Comparison of ENCODE assay signal across 19 cellular contexts in the genomic region with DNA sequence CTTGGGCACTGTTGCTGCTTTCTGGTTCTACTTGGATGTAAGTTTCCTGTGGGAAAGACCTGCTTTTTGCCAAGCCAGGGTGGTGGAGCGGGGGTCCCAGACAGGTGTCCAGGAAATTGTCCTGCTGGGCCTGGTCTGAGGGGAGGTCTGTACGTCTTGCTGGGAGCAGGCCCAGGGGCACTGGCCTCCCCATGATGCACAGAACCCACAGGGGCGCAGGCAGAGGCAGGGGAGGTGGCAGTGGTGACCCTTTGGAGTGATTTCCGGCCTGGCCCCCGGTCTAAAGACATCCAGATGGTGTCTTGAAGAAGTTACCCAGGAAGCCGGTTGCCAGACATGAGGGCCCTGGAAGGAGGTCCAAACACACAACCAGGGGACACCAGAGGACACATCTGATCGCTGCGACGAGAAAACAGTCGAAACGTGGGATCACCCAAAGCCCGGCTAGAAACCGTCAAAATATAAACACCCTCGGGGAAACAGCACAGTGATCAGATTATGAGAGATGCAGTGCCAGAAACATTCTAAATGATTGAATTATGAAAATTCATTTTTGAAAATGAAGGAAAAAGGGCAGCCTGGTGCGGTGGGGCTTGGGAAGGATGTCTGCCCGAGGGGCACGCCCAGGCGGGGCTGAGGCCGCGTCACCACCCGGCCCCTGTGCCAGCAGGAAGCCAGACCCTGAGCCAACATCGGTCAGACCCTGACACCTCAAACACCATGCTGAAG. TPM values are rescaled to one million over a fixed set of nuclear protein-coding genes. Genes with fewer than 3 reads are reported as not detected.
DNase-seq lines count a peak whose midpoint lies in the region; ATAC-seq and TF ChIP-seq lines count a peak whose summit lies in the region.
"Had no signal": no experiment of that assay in that cellular context is flagged by ENCODE, and none has a peak within 500 bp of the region (broad histone marks: within the 10 kb centered on the region; RNA-seq: fewer than 3 reads in every experiment).

No MANE protein-coding gene starts in this region.

- no peak overlapping the region for H3K4me2 ChIP-seq in IMR-90 (ENCODE audit: low read depth, low read length)
- H3K4me2 ChIP-seq in osteoblast (ENCODE audit: insufficient read depth, low read length) = no peak overlapping the region

- DNase-seq in AG20443 (ENCODE audit: low spot score) (peak; percentile 33), IMR-90 (no peak), left lobe of liver (ENCODE audit: low spot score) (peak; percentile 38), osteoblast (ENCODE audit: insufficient read length, low spot score, missing footprints) (peak; percentile 71), foreskin keratinocyte (no peak), Right ventricle myocardium superior (no peak)
- DNase-seq in stimulated activated naive B cell treated with anti-CD40 and anti-IgM and Interleukin-4, amounts not matched to agents 10 μg/mL and 1 μg/mL and 100 μg/mL, for 72 hours = no peak
- DNase-seq in stimulated activated naive CD8-positive, alpha-beta T cell treated with anti-CD3 and anti-CD28 coated beads, Interleukin-15, Interleukin-2, amounts not matched to agents 100 U/mL and 50 U/mL, for 24 hours = no peak
- DNase-seq: C1 segment of cervical spinal cord, DMS 273 treated with DMSO at 0.1 percent for 48 hours, GDM1, NCI-H1048, NCI-H1436 treated with DMSO at 0.1 percent for 48 hours, NCI-H2081 treated with DMSO at 0.1 percent for 48 hours, NCI-H510A treated with DMSO at 0.1 percent for 48 hours, NCI-H82, PC-3 had no signal

- H3K18ac ChIP-seq in IMR-90 (ENCODE audit: low read depth, low read length) = no peak overlapping the region

- TF ChIP-seq POLR2A in IMR-90 (IDR thresholded peaks at IDR 0.05; ENCODE audit: low read depth, low read length) = no peak

- H2AFZ ChIP-seq in IMR-90 (replicated peaks; ENCODE audit: low read length, poor library complexity) (peak overlapping the region; percentile 10), osteoblast (ENCODE audit: low read length) (no peak overlapping the region)

- peaks cover 22 to 25% of the 10 kb centered on the region in 2 donors for H3K27me3 Mint-ChIP-seq in stimulated activated naive B cell treated with anti-CD40 and anti-IgM and Interleukin-4, amounts not matched to agents 10 μg/mL and 1 μg/mL and 100 μg/mL, for 72 hours

- H4K5ac ChIP-seq in IMR-90 (ENCODE audit: low read depth, low read length) = no peak overlapping the region

- no peak overlapping the region for H3K27ac ChIP-seq in IMR-90 (ENCODE audit: insufficient read depth, low read length)
- no peak overlapping the region for H3K27ac ChIP-seq in osteoblast (ENCODE audit: low read depth, low read length)
- no peak overlapping the region for H3K27ac ChIP-seq in foreskin keratinocyte
- H3K27ac ChIP-seq: RWPE1 had no signal

- H2AK5ac ChIP-seq in IMR-90 (ENCODE audit: low read depth, low read length) = 0 out of 2 replicates have a peak overlapping the region, but pooled peaks have one; percentile 2

- TF ChIP-seq RAD21 in IMR-90 (IDR thresholded peaks at IDR 0.05; ENCODE audit: low read length) = no peak

- no peaks in the 10 kb centered on the region for H3K36me3 Mint-ChIP-seq in stimulated activated naive B cell treated with anti-CD40 and anti-IgM and Interleukin-4, amounts not matched to agents 10 μg/mL and 1 μg/mL and 100 μg/mL, for 72 hours

- H2BK5ac ChIP-seq in IMR-90 (ENCODE audit: low read depth, low read length, poor library complexity, severe bottlenecking) = no peak overlapping the region

- H3K9me3 Mint-ChIP-seq in stimulated activated naive B cell treated with anti-CD40 and anti-IgM and Interleukin-4, amounts not matched to agents 10 μg/mL and 1 μg/mL and 100 μg/mL, for 72 hours = no peaks in the 10 kb centered on the region

- dilution Hi-C loops in IMR-90 (cut with HindIII; ENCODE audit: low sequenced_read_pairs, unreplicated experiment) = no loop called here

- no peak overlapping the region for H2BK15ac ChIP-seq in IMR-90 (ENCODE audit: low read depth, low read length)

- H3K56ac ChIP-seq in IMR-90 (ENCODE audit: extremely low read depth, insufficient read depth, low read length) = no peak overlapping the region

- H3K9me3 ChIP-seq in IMR-90 (ENCODE audit: control insufficient read depth, insufficient read depth, low read length) = no peaks in the 10 kb centered on the region
- H3K9me3 ChIP-seq in osteoblast (ENCODE audit: low read depth, low read length) = no peaks in the 10 kb centered on the region

- no peaks in the 10 kb centered on the region for H3K79me2 ChIP-seq in osteoblast (ENCODE audit: insufficient read depth, low read length)

- no peak overlapping the region for H2AK9ac ChIP-seq in IMR-90 (replicated peaks; ENCODE audit: low read depth, low read length, poor library complexity)

- H3K4me3 ChIP-seq in IMR-90 (ENCODE audit: insufficient read depth, low read depth, low read length) (no peak overlapping the region), osteoblast (ENCODE audit: insufficient read depth, low read length) (no peak overlapping the region)

- H3K27me3 ChIP-seq in IMR-90 (ENCODE audit: control insufficient read depth, insufficient read depth, low read length) (peaks cover 13% of the 10 kb centered on the region), osteoblast (ENCODE audit: insufficient read depth, low read length) (peaks cover 13% of the 10 kb centered on the region), foreskin keratinocyte (peaks cover 41% of the 10 kb centered on the region)

- in situ Hi-C loops in IMR-90 (cut with MboI; ENCODE audit: low sequenced_read_pairs) = no loop called here

- no peak overlapping the region for H4K8ac ChIP-seq in IMR-90 (ENCODE audit: low read depth in 2 of 2, low read length in 2 of 2)

- no peak overlapping the region for H3K23ac ChIP-seq in IMR-90 (ENCODE audit: low read depth, low read length)

- H3K4ac ChIP-seq in IMR-90 (ENCODE audit: low read depth, low read length) = no peak overlapping the region

- BruUV-seq in IMR-90 (replicated peaks; lab: Mats Ljungman, UMichigan) = no TSS peak

- no peak overlapping the region for H3K27ac Mint-ChIP-seq in stimulated activated naive B cell treated with anti-CD40 and anti-IgM and Interleukin-4, amounts not matched to agents 10 μg/mL and 1 μg/mL and 100 μg/mL, for 72 hours

- H3K4me1 ChIP-seq in IMR-90 (ENCODE audit: control insufficient read depth, insufficient read depth, low read length) (peaks cover 2% of the 10 kb centered on the region; the same call in 1 of the 2 replicates), osteoblast (ENCODE audit: insufficient read depth, low read length) (no peaks in the 10 kb centered on the region), foreskin keratinocyte (no peaks in the 10 kb centered on the region)

- no peak overlapping the region for H3K14ac ChIP-seq in IMR-90 (replicated peaks; ENCODE audit: low read depth, low read length)

- intact Hi-C loops in IMR-90 (cut with micrococcal nuclease) = no loop called here
- intact Hi-C loops in Right ventricle myocardium superior (cut with DNase I) = no loop called here

- H3K9me1 ChIP-seq in IMR-90 (ENCODE audit: insufficient read depth, low read length) = no peaks in the 10 kb centered on the region

- H3K79me1 ChIP-seq in IMR-90 (ENCODE audit: low read depth in 1 of 2, low read length in 2 of 2) = no peaks in the 10 kb centered on the region

- TF ChIP-seq CTCF in IMR-90 (conservative IDR thresholded peaks at IDR 0.05; ENCODE audit: low read depth, low read length) (no peak), osteoblast (IDR thresholded peaks at IDR 0.05; ENCODE audit: extremely low read depth, low read depth, low read length) (no peak), foreskin keratinocyte (conservative IDR thresholded peaks at IDR 0.05) (no peak)

- CTCF ChIA-PET in IMR-90 (lab: Yijun Ruan, JAX) = no interaction called here

- no peaks in the 10 kb centered on the region for H3K36me3 ChIP-seq in IMR-90 (ENCODE audit: control insufficient read depth, insufficient read depth, low read length)
- no peaks in the 10 kb centered on the region for H3K36me3 ChIP-seq in osteoblast (ENCODE audit: insufficient read depth, low read length)

- H3K4me3 Mint-ChIP-seq in stimulated activated naive B cell treated with anti-CD40 and anti-IgM and Interleukin-4, amounts not matched to agents 10 μg/mL and 1 μg/mL and 100 μg/mL, for 72 hours = no peak overlapping the region

- H3K9ac ChIP-seq in IMR-90 (ENCODE audit: low read depth, low read length) = no peak overlapping the region

- H2BK20ac ChIP-seq in IMR-90 (ENCODE audit: low read depth, low read length) = no peak overlapping the region

- WGBS in IMR-90 (ENCODE audit: extremely low coverage in 2 of 2, insufficient read length in 1 of 2), 2 experiments = 78% methylated on average over 4 of the region's 22 CpGs; no CpG with 5 or more reads in 1 of the 2 experiments

- H4K20me1 ChIP-seq in IMR-90 (ENCODE audit: insufficient read depth, low read length) (no peaks in the 10 kb centered on the region), osteoblast (ENCODE audit: insufficient read depth, low read length) (no peaks in the 10 kb centered on the region)

- no peak overlapping the region for H2BK120ac ChIP-seq in IMR-90 (ENCODE audit: low read depth, low read length)

- H3K4me1 Mint-ChIP-seq in stimulated activated naive B cell treated with anti-CD40 and anti-IgM and Interleukin-4, amounts not matched to agents 10 μg/mL and 1 μg/mL and 100 μg/mL, for 72 hours = peaks cover 0 to 13% of the 10 kb centered on the region in 2 donors

- POLR2A ChIA-PET in IMR-90 (lab: Charles Lee; ENCODE audit: unreplicated experiment) = no interaction called here

- no peak overlapping the region for H4K91ac ChIP-seq in IMR-90 (ENCODE audit: insufficient read depth, low read depth, low read length)

- ATAC-seq in IMR-90 (ENCODE audit: low read depth) = no peak
- ATAC-seq in left lobe of liver = no peak
- ATAC-seq in stimulated activated naive B cell treated with anti-CD40 and anti-IgM and Interleukin-4, amounts not matched to agents 10 μg/mL and 1 μg/mL and 100 μg/mL, for 72 hours (replicated peaks) = no peak
- ATAC-seq in stimulated activated naive CD8-positive, alpha-beta T cell treated with anti-CD3 and anti-CD28 coated beads, Interleukin-15, Interleukin-2, amounts not matched to agents 100 U/mL and 50 U/mL, for 24 hours = no peak
- no peak for ATAC-seq in foreskin keratinocyte
- ATAC-seq in Right ventricle myocardium superior (ENCODE audit: poor library complexity) = no peak
- ATAC-seq: PC-3 had no signal

RNA-seq across cellular contexts. Expression of a gene that starts 59.6 kb away (rescaled TPM):
- total RNA-seq in IMR-90 (2012; rRNA removed) (not detected in 2 replicates), left lobe of liver (not detected), osteoblast (not detected in 2 replicates), foreskin keratinocyte (not detected in 2 replicates), Right ventricle myocardium superior (not detected)
- polyA plus RNA-seq in IMR-90 (2012; rRNA removed) (0.17 TPM in 1 of 2 replicates, not detected in the other), foreskin keratinocyte (0.16 TPM in 1 of 2 replicates, not detected in the other)
- 0.19 TPM in 1 of 2 replicates, not detected in the other for polyA plus RNA-seq in IMR-90 (2012; cell fraction: cytosol; rRNA removed)
- not detected in 2 replicates for polyA plus RNA-seq in IMR-90 (2012; cell fraction: nucleus; rRNA removed; ENCODE audit: low replicate concordance)
- total RNA-seq: MCF 10A, PC-3 had no signal

Comparison
In these comparisons a context has a peak if more than half of its experiments do, and no peak if none do; other contexts are left out.
1. DNase-seq: peak in AG20443 (single experiment), left lobe of liver (single experiment) and osteoblast (single experiment); none in IMR-90 (single experiment), stimulated activated naive B cell treated with anti-CD40 and anti-IgM and Interleukin-4, amounts not matched to agents 10 μg/mL and 1 μg/mL and 100 μg/mL, for 72 hours (single experiment), stimulated activated naive CD8-positive, alpha-beta T cell treated with anti-CD3 and anti-CD28 coated beads, Interleukin-15, Interleukin-2, amounts not matched to agents 100 U/mL and 50 U/mL, for 24 hours (single experiment), foreskin keratinocyte (0 of 2) and Right ventricle myocardium superior (single experiment).